ENCODE assay signal across 9 cellular contexts in the genomic region with DNA sequence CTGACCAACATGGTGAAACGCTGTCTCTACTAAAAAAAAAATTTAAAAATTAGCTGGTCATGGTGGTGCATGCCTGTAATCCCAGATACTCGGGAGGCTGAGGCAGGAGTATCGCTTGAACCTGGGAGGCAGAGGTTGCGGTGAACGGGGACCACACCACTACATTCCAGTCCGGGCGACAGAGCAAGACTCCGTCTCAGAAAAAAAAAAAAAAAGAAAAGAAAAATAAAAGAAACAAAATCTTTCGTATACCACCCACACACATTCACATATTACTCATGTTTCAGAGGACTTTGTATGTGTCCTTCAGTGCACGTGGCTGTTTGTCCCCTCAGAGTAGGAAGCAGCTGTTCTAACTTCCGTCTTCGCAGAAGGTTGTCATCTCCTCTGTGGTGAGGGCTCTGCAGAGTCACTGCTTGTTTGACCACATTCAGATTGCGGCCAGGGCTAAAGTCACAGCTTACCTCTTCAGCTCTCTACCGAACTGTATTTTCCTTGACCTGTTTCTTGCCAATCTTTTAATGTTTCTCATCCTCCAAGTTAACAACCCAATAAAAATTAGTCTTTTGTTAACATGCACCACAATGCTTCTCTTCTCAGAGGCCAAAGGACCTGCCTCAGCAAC. TPM values are rescaled to one million over a fixed set of nuclear protein-coding genes. Genes with fewer than 3 reads are reported as not detected.
DNase-seq lines count a peak whose midpoint lies in the region; ATAC-seq, FAIRE-seq and TF ChIP-seq lines count a peak whose summit lies in the region.
"Had no signal": no experiment of that assay in that cellular context is flagged by ENCODE, and none has a peak within 500 bp of the region (broad histone marks: within the 10 kb centered on the region; RNA-seq: fewer than 3 reads in every experiment).

No MANE protein-coding gene starts in this region.

- H3K4me2 ChIP-seq in BLaER1 = peak overlapping the region; percentile 42

- H3K4me1 Mint-ChIP-seq in activated CD8-positive, alpha-beta memory T cell treated with anti-CD3 and anti-CD28 coated beads, Interleukin-2, amount 10 ng/mL, durations not matched to agents 7 days and 5 days = peaks cover 25% of the 10 kb centered on the region

- no peaks in the 10 kb centered on the region for H3K9me3 Mint-ChIP-seq in activated CD8-positive, alpha-beta memory T cell treated with anti-CD3 and anti-CD28 coated beads, Interleukin-2, amount 10 ng/mL, durations not matched to agents 7 days and 5 days (ENCODE audit: low read depth)

- no peaks in the 10 kb centered on the region for H3K27me3 Mint-ChIP-seq in activated CD8-positive, alpha-beta memory T cell treated with anti-CD3 and anti-CD28 coated beads, Interleukin-2, amount 10 ng/mL, durations not matched to agents 7 days and 5 days

- no peak for FAIRE-seq in H54 (lab: Jason Lieb, UNC)

- H3K36me3 Mint-ChIP-seq in activated CD8-positive, alpha-beta memory T cell treated with anti-CD3 and anti-CD28 coated beads, Interleukin-2, amount 10 ng/mL, durations not matched to agents 7 days and 5 days = peaks cover 2% of the 10 kb centered on the region

- no peak overlapping the region for H3K4me3 ChIP-seq in BLaER1
- H3K4me3 ChIP-seq: lung had no signal

- no peak overlapping the region for H3K4me3 Mint-ChIP-seq in activated CD8-positive, alpha-beta memory T cell treated with anti-CD3 and anti-CD28 coated beads, Interleukin-2, amount 10 ng/mL, durations not matched to agents 7 days and 5 days

- H3K27ac Mint-ChIP-seq in activated CD8-positive, alpha-beta memory T cell treated with anti-CD3 and anti-CD28 coated beads, Interleukin-2, amount 10 ng/mL, durations not matched to agents 7 days and 5 days = peak overlapping the region; percentile 63

- DNase-seq in GM19240 (ENCODE audit: insufficient read length, low spot score) = peak; percentile 21
- peak; percentile 84 for DNase-seq in activated CD8-positive, alpha-beta memory T cell treated with anti-CD3 and anti-CD28 coated beads, Interleukin-2, amount 10 ng/mL, durations not matched to agents 7 days and 5 days
- DNase-seq in stimulated activated CD4-positive, alpha-beta T cell treated with anti-CD3 and anti-CD28 coated beads, Interleukin-15, amount 100 ng/mL, for 48 hours (ENCODE audit: low read depth in 2 of 2) = peak; percentile 2 to 9
- no peak for DNase-seq in epidermal melanocyte (ENCODE audit: insufficient read length, low spot score)
- DNase-seq in H54 (ENCODE audit: insufficient read length, low spot score) = no peak
- no peak for DNase-seq in NCI-H524 treated with DMSO at 0.1 percent for 48 hours (lab: John Stamatoyannopoulos, UW)

- H3K27me3 ChIP-seq in BLaER1 = no peaks in the 10 kb centered on the region

- no peak for TF ChIP-seq POLR2A in H54 (IDR thresholded peaks at IDR 0.05; ENCODE audit: low read depth, low read length)

- no peak overlapping the region for H3K9ac ChIP-seq in BLaER1

- H3K36me3 ChIP-seq in BLaER1 = no peaks in the 10 kb centered on the region

- H3K9me3 ChIP-seq in BLaER1 = no peaks in the 10 kb centered on the region

- H4K20me1 ChIP-seq in BLaER1 = no peaks in the 10 kb centered on the region

- CTCF ChIA-PET in activated CD8-positive, alpha-beta memory T cell treated with anti-CD3 and anti-CD28 coated beads, Interleukin-2, amount 10 ng/mL, durations not matched to agents 7 days and 5 days (lab: Charles Lee) = interaction anchor here (1.0 to 1.6 kb wide), 3 partner anchors 8 to 91 kb away, joined by 3 read pairs; no protein-coding TSS in a partner anchor

- H3K27ac ChIP-seq in BLaER1 = peak overlapping the region; percentile 18; the same call in 1 of the 2 replicates

- peak; percentile 86 for ATAC-seq in HG03280 (IDR thresholded peaks at IDR 0.05; ENCODE audit: unreplicated experiment)
- peak; percentile 94 for ATAC-seq in activated CD8-positive, alpha-beta memory T cell treated with anti-CD3 and anti-CD28 coated beads, Interleukin-2, amount 10 ng/mL, durations not matched to agents 7 days and 5 days

- H3K4me1 ChIP-seq in BLaER1 = peaks cover 18% of the 10 kb centered on the region

RNA-seq across cellular contexts. Expression of a gene that starts 36.6 kb away (rescaled TPM):
- total RNA-seq in activated CD8-positive, alpha-beta memory T cell treated with anti-CD3 and anti-CD28 coated beads, Interleukin-2, amount 10 ng/mL, durations not matched to agents 7 days and 5 days = 10 to 100 TPM; 31.1 to 42.0 TPM

Comparison
In these comparisons a context has a peak if more than half of its experiments do, and no peak if none do; other contexts are left out.
1. DNase-seq: peak in GM19240 (single experiment), activated CD8-positive, alpha-beta memory T cell treated with anti-CD3 and anti-CD28 coated beads, Interleukin-2, amount 10 ng/mL, durations not matched to agents 7 days and 5 days (single experiment) and stimulated activated CD4-positive, alpha-beta T cell treated with anti-CD3 and anti-CD28 coated beads, Interleukin-15, amount 100 ng/mL, for 48 hours (2 of 2); none in epidermal melanocyte (single experiment), H54 (single experiment) and NCI-H524 treated with DMSO at 0.1 percent for 48 hours (single experiment).